Comparison of ENCODE assay signal across 1 cellular context in the genomic region with DNA sequence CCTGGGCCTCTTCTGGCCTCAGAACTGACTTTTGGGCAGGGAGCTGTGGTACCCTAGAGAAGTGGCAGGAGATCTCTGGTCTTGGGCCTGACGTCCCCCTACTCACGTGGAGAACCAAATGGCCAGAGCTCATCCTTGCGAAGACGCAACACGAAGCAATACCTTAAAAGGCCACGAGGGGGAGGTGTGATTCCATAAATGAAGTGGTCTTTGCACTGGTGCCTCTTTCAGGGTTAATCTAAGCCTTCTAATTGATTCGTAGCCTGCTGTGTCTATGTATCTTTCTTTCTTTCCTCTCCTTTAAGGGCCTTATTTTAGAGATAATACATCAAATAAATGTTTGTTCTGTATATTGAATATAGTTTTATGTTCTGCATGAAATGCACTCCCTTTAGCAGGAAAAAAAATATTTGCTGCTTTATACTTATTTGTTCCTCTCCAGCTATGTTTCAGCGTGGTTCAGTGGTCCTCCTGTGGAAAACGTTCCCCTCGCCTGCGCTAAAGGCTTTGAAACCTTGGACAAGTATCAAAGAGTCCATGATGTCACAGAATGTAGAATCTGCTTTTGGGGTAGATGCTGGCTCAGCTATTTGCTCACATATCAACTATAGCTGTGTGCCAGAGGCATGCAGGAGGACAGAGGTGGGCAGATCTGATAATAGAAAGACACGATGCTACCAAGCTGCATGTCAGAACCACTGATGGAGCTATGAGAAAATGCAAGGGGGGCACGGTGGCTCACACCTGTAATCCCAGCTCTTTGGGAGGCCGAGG.
TF ChIP-seq lines count a peak whose summit lies in the region.

No MANE protein-coding gene starts in this region.

TF ChIP-seq in HCT116, 20 proteins besides CTCF, POLR2A, EP300 and RAD21 (continued from another document):
- TF ChIP-seq, protein P1, sequence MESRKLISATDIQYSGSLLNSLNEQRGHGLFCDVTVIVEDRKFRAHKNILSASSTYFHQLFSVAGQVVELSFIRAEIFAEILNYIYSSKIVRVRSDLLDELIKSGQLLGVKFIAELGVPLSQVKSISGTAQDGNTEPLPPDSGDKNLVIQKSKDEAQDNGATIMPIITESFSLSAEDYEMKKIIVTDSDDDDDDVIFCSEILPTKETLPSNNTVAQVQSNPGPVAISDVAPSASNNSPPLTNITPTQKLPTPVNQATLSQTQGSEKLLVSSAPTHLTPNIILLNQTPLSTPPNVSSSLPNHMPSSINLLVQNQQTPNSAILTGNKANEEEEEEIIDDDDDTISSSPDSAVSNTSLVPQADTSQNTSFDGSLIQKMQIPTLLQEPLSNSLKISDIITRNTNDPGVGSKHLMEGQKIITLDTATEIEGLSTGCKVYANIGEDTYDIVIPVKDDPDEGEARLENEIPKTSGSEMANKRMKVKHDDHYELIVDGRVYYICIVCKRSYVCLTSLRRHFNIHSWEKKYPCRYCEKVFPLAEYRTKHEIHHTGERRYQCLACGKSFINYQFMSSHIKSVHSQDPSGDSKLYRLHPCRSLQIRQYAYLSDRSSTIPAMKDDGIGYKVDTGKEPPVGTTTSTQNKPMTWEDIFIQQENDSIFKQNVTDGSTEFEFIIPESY (IDR thresholded peaks at IDR 0.05; ENCODE audit: extremely low read depth, insufficient replicate concordance, low read length): no peak
- TF ChIP-seq SRF (IDR thresholded peaks at IDR 0.05; ENCODE audit: low read depth): 0 out of 2 replicates have a peak, but pooled peaks have one; percentile 15
- TF ChIP-seq EZH2 (IDR thresholded peaks at IDR 0.05): no peak
- TF ChIP-seq, protein P2, sequence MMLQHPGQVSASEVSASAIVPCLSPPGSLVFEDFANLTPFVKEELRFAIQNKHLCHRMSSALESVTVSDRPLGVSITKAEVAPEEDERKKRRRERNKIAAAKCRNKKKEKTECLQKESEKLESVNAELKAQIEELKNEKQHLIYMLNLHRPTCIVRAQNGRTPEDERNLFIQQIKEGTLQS (IDR thresholded peaks at IDR 0.05): no peak
- TF ChIP-seq YY1 (IDR thresholded peaks at IDR 0.05; ENCODE audit: extremely low read depth, insufficient replicate concordance, low read depth, low read length): no peak
- TF ChIP-seq ZFX (IDR thresholded peaks at IDR 0.05): no peak
- no peak for TF ChIP-seq SIN3A (IDR thresholded peaks at IDR 0.05; ENCODE audit: low read depth)
